ENCODE assay signal across 13 cellular contexts in genomic region chr13:96925869-96926628, GRCh38.
DNase-seq lines count a peak whose midpoint lies in the region; ATAC-seq and TF ChIP-seq lines count a peak whose summit lies in the region.
"Had no signal": no experiment of that assay in that cellular context is flagged by ENCODE, and none has a peak within 500 bp of the region (broad histone marks: within the 10 kb centered on the region; RNA-seq: fewer than 3 reads in every experiment).

No MANE protein-coding gene starts in this region.

- H3K27me3 ChIP-seq in prostate gland (replicated peaks; ENCODE audit: insufficient read depth): no peaks in the 10 kb centered on the region

- H3K4me1 ChIP-seq in prostate gland (replicated peaks): no peaks in the 10 kb centered on the region

- no peak for TF ChIP-seq POLR2A in prostate gland (IDR thresholded peaks at IDR 0.05)

- no peak overlapping the region for H3K4me3 ChIP-seq in prostate gland
- H3K4me3 ChIP-seq: PC-9 had no signal

- TF ChIP-seq CTCF in prostate gland (IDR thresholded peaks at IDR 0.05): no peak

- H3K27ac ChIP-seq in prostate gland: no peak overlapping the region
- H3K27ac ChIP-seq: 22Rv1, PC-9 had no signal

- peak; percentile 2 to 56 for DNase-seq in NCI-H2081 (lab: John Stamatoyannopoulos, UW)
- no peak for DNase-seq in NCI-H2081 treated with DMSO at 0.1 percent for 48 hours (lab: John Stamatoyannopoulos, UW)
- DNase-seq in NCI-H1092 treated with DMSO at 0.1 percent for 48 hours (lab: John Stamatoyannopoulos, UW): peak; percentile 40
- DNase-seq in left colon: no peak
- DNase-seq in prostate gland (ENCODE audit: low spot score): peak; percentile 36
- DNase-seq in pons (ENCODE audit: low spot score): no peak
- no peak for DNase-seq in NCI-H1048 (lab: John Stamatoyannopoulos, UW)
- DNase-seq: CD4-positive, alpha-beta memory T cell; KBM-7; NCI-H345; PC-9 had no signal

- ATAC-seq in left colon (peak; percentile 99), HG03095 (IDR thresholded peaks at IDR 0.05; ENCODE audit: unreplicated experiment) (no peak)

- 39% methylated on average over 4 of the region's 4 CpGs for WGBS in prostate gland

- intact Hi-C loops in left colon (cut with DNase I, micrococcal nuclease): no loop called here
- intact Hi-C loops in prostate gland (cut with DNase I): no loop called here

- H3K9me3 ChIP-seq in prostate gland: no peaks in the 10 kb centered on the region

- no peaks in the 10 kb centered on the region for H3K36me3 ChIP-seq in prostate gland

Comparison
In these comparisons a context has a peak if more than half of its experiments do, and no peak if none do; other contexts are left out.
1. DNase-seq: peak in NCI-H2081 (2 of 2), NCI-H1092 treated with DMSO at 0.1 percent for 48 hours (single experiment) and prostate gland (single experiment); none in NCI-H2081 treated with DMSO at 0.1 percent for 48 hours (single experiment), left colon (0 of 2), pons (single experiment) and NCI-H1048 (single experiment).